ENCODE assay signal across 10 cellular contexts in the genomic region with DNA sequence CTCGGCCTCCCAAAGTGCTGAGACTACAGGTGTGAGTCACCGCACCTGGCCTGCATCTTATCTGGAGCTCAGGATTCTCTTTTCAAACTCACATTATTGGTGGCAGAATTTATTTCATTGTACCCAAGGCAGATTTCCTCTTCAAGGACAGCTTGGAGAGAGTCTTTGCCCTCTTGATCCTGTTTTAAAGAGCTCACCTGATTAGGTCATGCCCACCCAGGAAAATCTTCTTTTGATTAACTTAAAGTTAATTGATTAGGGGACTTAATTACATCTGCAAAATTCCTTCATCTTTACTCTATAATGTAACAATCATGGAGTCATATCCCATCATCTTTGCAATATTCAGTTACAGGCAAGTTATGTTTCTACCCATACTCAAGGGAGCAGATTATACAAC.
"Had no signal": no experiment of that assay in that cellular context is flagged by ENCODE, and none has a peak within 500 bp of the region (broad histone marks: within the 10 kb centered on the region; RNA-seq: fewer than 3 reads in every experiment).

No MANE protein-coding gene starts in this region.

- H3K9ac ChIP-seq: GM23248 had no signal

- H3K27ac ChIP-seq: GM23248 had no signal

- H3K4me3 ChIP-seq: GM23248, GM23338 had no signal

- H3K4me2 ChIP-seq: GM23338 had no signal

- ATAC-seq: GM23338, HCT116 had no signal

- FAIRE-seq: H1, H54 had no signal

- H2AFZ ChIP-seq: GM23248, GM23338 had no signal

- DNase-seq: GM23248, GOT3, H7, H9, HCEC 1CT, HFFc6 had no signal
